10 cellular contexts compared by ENCODE assay signal in genomic region chr1:9388628-9389184, GRCh38.
DNase-seq lines count a peak whose midpoint lies in the region; ATAC-seq and TF ChIP-seq lines count a peak whose summit lies in the region.
"Had no signal": no experiment of that assay in that cellular context is flagged by ENCODE, and none has a peak within 500 bp of the region (broad histone marks: within the 10 kb centered on the region; RNA-seq: fewer than 3 reads in every experiment).

No MANE protein-coding gene starts in this region.

- H3K27ac ChIP-seq in PC-3 (ENCODE audit: low read length) (no peak overlapping the region), esophagus squamous epithelium (peak overlapping the region in 3 of 4 donors; percentile 32 to 69 (median 48))

- TF ChIP-seq POLR2A in esophagus squamous epithelium (IDR thresholded peaks at IDR 0.05), result no peak

- H3K9me3 Mint-ChIP-seq in activated T-cell treated with anti-CD3 and anti-CD28 coated beads, Interleukin-2, amount 50 U/mL, for 24 hours, result no peaks in the 10 kb centered on the region
- H3K9me3 Mint-ChIP-seq: activated CD4-positive, alpha-beta memory T cell treated with anti-CD3 and anti-CD28 coated beads, Interleukin-2, amount 10 ng/mL, durations not matched to agents 7 days and 5 days; memory B cell had no signal

- POLR2A ChIA-PET in PC-3 (lab: Charles Lee; ENCODE audit: unreplicated experiment), result interaction anchor here (0.6 kb wide), 1 partner anchor 11 kb away, joined by 3 read pairs; no protein-coding TSS in a partner anchor

- peak overlapping the region; percentile 39; the same call in 1 of the 2 replicates for H3K4me2 ChIP-seq in PC-3 (ENCODE audit: low read length)

- no peaks in the 10 kb centered on the region for H4K20me1 ChIP-seq in PC-3 (ENCODE audit: low read length)

- H3K9me3 ChIP-seq in PC-3 (ENCODE audit: low read length) (no peaks in the 10 kb centered on the region), esophagus squamous epithelium (no peaks in the 10 kb centered on the region)

- intact Hi-C loops in PC-3 (cut with micrococcal nuclease), result no loop called here
- intact Hi-C loops in esophagus squamous epithelium (cut with DNase I), result no loop called here

- peaks cover 8% of the 10 kb centered on the region for H3K4me1 Mint-ChIP-seq in activated T-cell treated with anti-CD3 and anti-CD28 coated beads, Interleukin-2, amount 50 U/mL, for 24 hours (ENCODE audit: low read depth)

- DNase-seq in DMS53 treated with DMSO at 0.1 percent for 48 hours (lab: John Stamatoyannopoulos, UW; ENCODE audit: unreplicated experiment) (peak; percentile 14), PC-3 (peak; percentile 53), esophagus squamous epithelium (lab: John Stamatoyannopoulos, UW) (no peak), renal cortical epithelial cell (ENCODE audit: low read depth) (peak; percentile 49), NCI-H69 (lab: John Stamatoyannopoulos, UW) (no peak), COR-L47 (lab: John Stamatoyannopoulos, UW) (no peak)
- no peak for DNase-seq in activated T-cell treated with anti-CD3 and anti-CD28 coated beads, Interleukin-2, amount 50 U/mL, for 24 hours
- DNase-seq: activated CD4-positive, alpha-beta memory T cell treated with anti-CD3 and anti-CD28 coated beads, Interleukin-2, amount 10 ng/mL, durations not matched to agents 7 days and 5 days had no signal

- H3K4me3 ChIP-seq in PC-3 (ENCODE audit: low read length) (no peak overlapping the region), esophagus squamous epithelium (no peak overlapping the region)

- ATAC-seq in PC-3 (peak; percentile 75), HG03432 (IDR thresholded peaks at IDR 0.05; ENCODE audit: unreplicated experiment) (no peak)

- no peaks in the 10 kb centered on the region for H3K36me3 ChIP-seq in PC-3 (ENCODE audit: low read depth, low read length)
- H3K36me3 ChIP-seq in esophagus squamous epithelium, result no peaks in the 10 kb centered on the region

- no peak overlapping the region for H3K4me3 Mint-ChIP-seq in activated T-cell treated with anti-CD3 and anti-CD28 coated beads, Interleukin-2, amount 50 U/mL, for 24 hours
- H3K4me3 Mint-ChIP-seq: activated CD4-positive, alpha-beta memory T cell treated with anti-CD3 and anti-CD28 coated beads, Interleukin-2, amount 10 ng/mL, durations not matched to agents 7 days and 5 days; memory B cell had no signal

- H3K27me3 ChIP-seq in PC-3 (ENCODE audit: low read length), result no peaks in the 10 kb centered on the region
- H3K27me3 ChIP-seq in esophagus squamous epithelium, result peaks cover 0 to 3% (median 0%) of the 10 kb centered on the region in 4 donors

- H3K4me1 ChIP-seq in PC-3 (ENCODE audit: insufficient read depth, low read length) (peaks cover 6% of the 10 kb centered on the region), esophagus squamous epithelium (peaks cover 8 to 37% (median 21%) of the 10 kb centered on the region in 3 donors)

- TF ChIP-seq CTCF in PC-3 (conservative IDR thresholded peaks at IDR 0.05; ENCODE audit: low read depth, low read length) (no peak), esophagus squamous epithelium (IDR thresholded peaks at IDR 0.05) (no peak)

- H3K27me3 Mint-ChIP-seq in activated T-cell treated with anti-CD3 and anti-CD28 coated beads, Interleukin-2, amount 50 U/mL, for 24 hours, result no peaks in the 10 kb centered on the region

- H3K9me2 ChIP-seq in PC-3 (replicated peaks; ENCODE audit: low read length), result no peaks in the 10 kb centered on the region

- H3K9ac ChIP-seq in PC-3 (ENCODE audit: low read length), result no peak overlapping the region

- no peaks in the 10 kb centered on the region for H3K79me2 ChIP-seq in PC-3 (ENCODE audit: low read length)

- WGBS in esophagus squamous epithelium, 2 donors, result 11 to 19% methylated on average over 2 to 3 of the region's 8 CpGs

- peak overlapping the region; percentile 35; the same call in 1 of the 2 replicates for H2AFZ ChIP-seq in PC-3 (ENCODE audit: low read length)

- no peaks in the 10 kb centered on the region for H3K36me3 Mint-ChIP-seq in activated T-cell treated with anti-CD3 and anti-CD28 coated beads, Interleukin-2, amount 50 U/mL, for 24 hours (ENCODE audit: low read depth)
- H3K36me3 Mint-ChIP-seq: memory B cell had no signal

- H3K27ac Mint-ChIP-seq in activated T-cell treated with anti-CD3 and anti-CD28 coated beads, Interleukin-2, amount 50 U/mL, for 24 hours, result no peak overlapping the region
- H3K27ac Mint-ChIP-seq: activated CD4-positive, alpha-beta memory T cell treated with anti-CD3 and anti-CD28 coated beads, Interleukin-2, amount 10 ng/mL, durations not matched to agents 7 days and 5 days; memory B cell had no signal

- BruUV-seq in PC-3 (replicated peaks; lab: Mats Ljungman, UMichigan), result no TSS peak

- CTCF ChIA-PET in PC-3 (lab: Charles Lee), result no interaction called here

- no peaks in the 10 kb centered on the region for H3F3A ChIP-seq in PC-3 (ENCODE audit: low read length, unreplicated experiment)

Comparison
In these comparisons a context has a peak if more than half of its experiments do, and no peak if none do; other contexts are left out.
1. DNase-seq: peak in DMS53 treated with DMSO at 0.1 percent for 48 hours (single experiment), PC-3 (single experiment) and renal cortical epithelial cell (single experiment); none in esophagus squamous epithelium (single experiment), NCI-H69 (single experiment), activated T-cell treated with anti-CD3 and anti-CD28 coated beads, Interleukin-2, amount 50 U/mL, for 24 hours (single experiment) and COR-L47 (single experiment).